9 cellular contexts compared by ENCODE assay signal in the genomic region with DNA sequence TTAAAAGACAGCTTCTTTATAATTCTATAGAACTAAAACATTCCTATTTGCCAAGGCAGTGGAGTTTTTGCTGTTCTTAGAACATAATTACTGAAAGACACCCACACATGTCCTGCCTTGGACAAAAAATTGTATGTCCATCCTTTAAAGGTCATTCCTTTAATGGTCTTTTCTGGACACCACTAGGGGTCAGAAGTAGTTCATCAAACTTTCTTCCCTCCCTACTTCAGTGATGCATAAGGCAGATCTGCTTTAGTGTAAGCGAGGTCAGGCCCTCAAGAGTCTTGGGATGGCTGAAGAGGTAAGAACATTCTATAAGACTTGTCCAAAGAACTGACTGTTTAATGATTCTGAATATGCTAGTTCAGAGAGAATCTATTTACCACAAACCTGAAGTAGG. TPM values are rescaled to one million over a fixed set of nuclear protein-coding genes. Genes with fewer than 3 reads are reported as not detected.
A peak's percentile ranks its signal among the peaks of the same experiment; 100 is the strongest.
DNase-seq lines count a peak whose midpoint lies in the region; ATAC-seq, FAIRE-seq and TF ChIP-seq lines count a peak whose summit lies in the region.
"Had no signal": no experiment of that assay in that cellular context is flagged by ENCODE, and none has a peak within 500 bp of the region (broad histone marks: within the 10 kb centered on the region; RNA-seq: fewer than 3 reads in every experiment).

No MANE protein-coding gene starts in this region.

- H4K8ac ChIP-seq in mesenchymal stem cell (ENCODE audit: low read length): no peak overlapping the region

- CTCF ChIA-PET in K562 (lab: Yijun Ruan, JAX; ENCODE audit: low intra/inter-chr PET ratio): interaction anchor here (0.7 to 2.7 kb wide), 9 partner anchors 81 to 698 kb away, joined by 3 to 38 read pairs (median 4); no protein-coding TSS in a partner anchor
- CTCF ChIA-PET in activated naive CD4-positive, alpha-beta T cell treated with anti-CD3 and anti-CD28 coated beads, Interleukin-2, amount 10 ng/mL, durations not matched to agents 7 days and 5 days (lab: Charles Lee): no interaction called here

- peaks cover 0 to 2% of the 10 kb centered on the region in 2 experiments; a peak in 2 of 5 replicates for H3K4me1 ChIP-seq in K562 (replicated peaks in 1 of 2; ENCODE audit: control insufficient read depth in 2 of 2, insufficient read depth in 2 of 2, low read length in 2 of 2)
- no peaks in the 10 kb centered on the region for H3K4me1 ChIP-seq in mesenchymal stem cell (ENCODE audit: control insufficient read depth, insufficient read depth, low read depth, low read length)

- H3K4me1 Mint-ChIP-seq in activated naive CD4-positive, alpha-beta T cell treated with anti-CD3 and anti-CD28 coated beads, Interleukin-2, amount 10 ng/mL, durations not matched to agents 7 days and 5 days: no peaks in the 10 kb centered on the region
- no peaks in the 10 kb centered on the region for H3K4me1 Mint-ChIP-seq in effector memory CD8-positive, alpha-beta T cell (ENCODE audit: low read depth in 2 of 2)

- H3K18ac ChIP-seq in mesenchymal stem cell (ENCODE audit: low read depth in 1 of 2, low read length in 2 of 2): no peak overlapping the region

- H4K20me1 ChIP-seq in K562 (replicated peaks; ENCODE audit: control insufficient read depth, insufficient read depth, low read length): no peaks in the 10 kb centered on the region

- H3K4me2 ChIP-seq in K562 (ENCODE audit: insufficient read depth, low read length): no peak overlapping the region
- H3K4me2 ChIP-seq in mesenchymal stem cell (ENCODE audit: low read length, poor library complexity, severe bottlenecking): no peak overlapping the region

- ATAC-seq in GM19438 (IDR thresholded peaks at IDR 0.05; ENCODE audit: low read depth, unreplicated experiment) (peak; percentile 81), K562 (peak; percentile 96)
- no peak for ATAC-seq in effector memory CD8-positive, alpha-beta T cell (replicated peaks)

- H3K79me2 ChIP-seq in K562 (ENCODE audit: control insufficient read depth, insufficient read depth, low read length): no peaks in the 10 kb centered on the region

- H3K4me3 ChIP-seq in K562: no peak overlapping the region
- H3K4me3 ChIP-seq in mesenchymal stem cell (ENCODE audit: insufficient read depth in 1 of 2, low read depth in 1 of 2, low read length in 2 of 2): no peak overlapping the region
- H3K4me3 ChIP-seq: SK-N-MC had no signal

- POLR2A ChIA-PET in K562 (lab: Yijun Ruan, JAX): no interaction called here

- intact Hi-C loops in K562 (cut with micrococcal nuclease): loop anchor here (1.0 to 10.0 kb wide), 7 partner anchors 46 to 348 kb away; a partner anchor contains a TSS

- peak; percentile 99 for TF ChIP-seq RAD21 in K562 (CRISPR knock-in tag; conservative IDR thresholded peaks at IDR 0.05 in 1 of 2, IDR thresholded peaks at IDR 0.05 in 1 of 2)

- H3K4ac ChIP-seq in mesenchymal stem cell (ENCODE audit: low read depth in 1 of 2, low read length in 2 of 2): no peak overlapping the region

- H3K36me3 Mint-ChIP-seq in activated naive CD4-positive, alpha-beta T cell treated with anti-CD3 and anti-CD28 coated beads, Interleukin-2, amount 10 ng/mL, durations not matched to agents 7 days and 5 days: no peaks in the 10 kb centered on the region
- H3K36me3 Mint-ChIP-seq in effector memory CD8-positive, alpha-beta T cell (ENCODE audit: insufficient read depth): no peaks in the 10 kb centered on the region

- no peak overlapping the region for H3K14ac ChIP-seq in mesenchymal stem cell (ENCODE audit: low read length in 2 of 2)

- in situ Hi-C loops in K562 (cut with MboI): loop anchor here (5.0 kb wide), 3 partner anchors 82 to 168 kb away; a partner anchor contains a TSS

- no peak overlapping the region for H2BK15ac ChIP-seq in mesenchymal stem cell (ENCODE audit: low read depth, poor library complexity, severe bottlenecking)

- H3K36me3 ChIP-seq in K562 (ENCODE audit: control insufficient read depth, insufficient read depth, low read length): no peaks in the 10 kb centered on the region
- H3K36me3 ChIP-seq in mesenchymal stem cell (ENCODE audit: control insufficient read depth in 1 of 2, insufficient read depth in 2 of 2, low read depth in 1 of 2, low read length in 2 of 2): no peaks in the 10 kb centered on the region

- TF ChIP-seq CTCF in D721Med (IDR thresholded peaks at IDR 0.05; ENCODE audit: insufficient read depth, missing control alignments) (peak; percentile 1), LNCAP (IDR thresholded peaks at IDR 0.05) (peak; percentile 65), K562 (IDR thresholded peaks at IDR 0.05 in 2 of 3, conservative IDR thresholded peaks at IDR 0.05 in 1 of 3; ENCODE audit: insufficient read depth in 2 of 3, low read depth in 1 of 3, low read length in 3 of 3) (peak; percentile 78 to 89 (median 79))

- no peak overlapping the region for H2BK5ac ChIP-seq in mesenchymal stem cell (ENCODE audit: low read depth, low read length, poor library complexity, severe bottlenecking)

- 0% methylated on average over 1 of the region's 1 CpG for WGBS in K562 (ENCODE audit: insufficient coverage, low coverage, missing lambda C conversion rate)
- no CpG with 5 or more reads among the region's 1 CpG for WGBS in mesenchymal stem cell

- H3K9me1 ChIP-seq in K562 (ENCODE audit: control insufficient read depth, insufficient read depth, low read length): no peaks in the 10 kb centered on the region

- no peak overlapping the region for H3K23ac ChIP-seq in mesenchymal stem cell (ENCODE audit: low read length in 2 of 2)

- no peak overlapping the region for H3K27ac Mint-ChIP-seq in activated naive CD4-positive, alpha-beta T cell treated with anti-CD3 and anti-CD28 coated beads, Interleukin-2, amount 10 ng/mL, durations not matched to agents 7 days and 5 days
- H3K27ac Mint-ChIP-seq in effector memory CD8-positive, alpha-beta T cell: no peak overlapping the region

- H3K27me3 ChIP-seq in K562 (ENCODE audit: control insufficient read depth in 2 of 2, insufficient read depth in 2 of 2, low read length in 2 of 2) (no peaks in the 10 kb centered on the region), mesenchymal stem cell (ENCODE audit: control insufficient read depth in 1 of 2, insufficient read depth in 1 of 2, low read length in 2 of 2) (no peaks in the 10 kb centered on the region)

- FAIRE-seq in D721Med (lab: Jason Lieb, UNC) (no peak), K562 (lab: Jason Lieb, UNC) (peak; percentile 96)

- H2AK5ac ChIP-seq in mesenchymal stem cell (ENCODE audit: low read length, severe bottlenecking): no peak overlapping the region

- no peak for TF ChIP-seq POLR2A in K562 (conservative IDR thresholded peaks at IDR 0.05)

- H2AFZ ChIP-seq in K562 (ENCODE audit: low read depth, low read length) (peak overlapping the region; percentile 23; the same call in 1 of the 2 replicates), mesenchymal stem cell (ENCODE audit: low read depth, low read length) (no peak overlapping the region)

- H2BK120ac ChIP-seq in mesenchymal stem cell (ENCODE audit: low read depth, low read length): no peak overlapping the region

- BruUV-seq in K562 (replicated peaks; lab: Mats Ljungman, UMichigan): no TSS peak

- no peaks in the 10 kb centered on the region for H3K9me3 Mint-ChIP-seq in activated naive CD4-positive, alpha-beta T cell treated with anti-CD3 and anti-CD28 coated beads, Interleukin-2, amount 10 ng/mL, durations not matched to agents 7 days and 5 days
- H3K9me3 Mint-ChIP-seq in effector memory CD8-positive, alpha-beta T cell: peaks cover 0 to 2% of the 10 kb centered on the region in 2 donors

- H3K27ac ChIP-seq in K562 (ENCODE audit: extremely low read depth, low read depth, low read length) (no peak overlapping the region), mesenchymal stem cell (ENCODE audit: low read length, poor library complexity, severe bottlenecking) (no peak overlapping the region)
- H3K27ac ChIP-seq: SK-N-MC had no signal

- no peaks in the 10 kb centered on the region for H3K79me1 ChIP-seq in mesenchymal stem cell (replicated peaks; ENCODE audit: low read length, poor library complexity, severe bottlenecking)

- peak; percentile 27; the same call in 1 of the 2 replicates for TF ChIP-seq EP300 in K562 (IDR thresholded peaks at IDR 0.05; ENCODE audit: low read length)

- H4K91ac ChIP-seq in mesenchymal stem cell (ENCODE audit: low read length): no peak overlapping the region

- no peak for DNase-seq in D721Med (ENCODE audit: insufficient read length, low spot score)
- DNase-seq in K562 (ENCODE audit: extremely low read depth in 1 of 4, low spot score in 3 of 4): peak; percentile 71 to 93 (median 80)
- DNase-seq in mesenchymal stem cell: peak; percentile 77
- DNase-seq in activated naive CD4-positive, alpha-beta T cell treated with anti-CD3 and anti-CD28 coated beads, Interleukin-2, amount 10 ng/mL, durations not matched to agents 7 days and 5 days: no peak
- DNase-seq in effector memory CD8-positive, alpha-beta T cell: no peak
- no peak for DNase-seq in NK-92 treated with Interleukin-12 subunit alpha and Interleukin-12 subunit beta, amount 100 ng/mL, for 24 hours (lab: John Stamatoyannopoulos, UW)

- H3K9ac ChIP-seq in K562 (ENCODE audit: insufficient read depth in 1 of 2, low read depth in 2 of 2, low read length in 2 of 2) (no peak overlapping the region), mesenchymal stem cell (ENCODE audit: low read length) (no peak overlapping the region)

- H2BK12ac ChIP-seq in mesenchymal stem cell (ENCODE audit: low read length in 2 of 2): no peak overlapping the region

- H3K27me3 Mint-ChIP-seq in activated naive CD4-positive, alpha-beta T cell treated with anti-CD3 and anti-CD28 coated beads, Interleukin-2, amount 10 ng/mL, durations not matched to agents 7 days and 5 days: no peaks in the 10 kb centered on the region
- peaks cover 0 to 3% of the 10 kb centered on the region in 2 donors for H3K27me3 Mint-ChIP-seq in effector memory CD8-positive, alpha-beta T cell

- no peak overlapping the region for H3K4me3 Mint-ChIP-seq in activated naive CD4-positive, alpha-beta T cell treated with anti-CD3 and anti-CD28 coated beads, Interleukin-2, amount 10 ng/mL, durations not matched to agents 7 days and 5 days
- H3K4me3 Mint-ChIP-seq in effector memory CD8-positive, alpha-beta T cell: no peak overlapping the region

- H3K9me3 ChIP-seq in K562 (replicated peaks; ENCODE audit: control insufficient read depth, insufficient read depth, low read depth, low read length) (no peaks in the 10 kb centered on the region), mesenchymal stem cell (ENCODE audit: control insufficient read depth, low read length) (no peaks in the 10 kb centered on the region)

RNA-seq across cellular contexts. Expression of a gene that starts 4.3 kb away (rescaled TPM):
- total RNA-seq in K562 (2011; cell fraction: chromatin; rRNA removed; ENCODE audit: low replicate concordance): not detected in 2 replicates
- not detected in 2 replicates for total RNA-seq in K562 (2011; cell fraction: nucleolus; rRNA removed)
- not detected in 2 replicates for total RNA-seq in K562 (2011; cell fraction: nucleoplasm; rRNA removed)
- total RNA-seq in K562 (2014; rRNA removed): not detected in 2 replicates
- not detected in 2 replicates for total RNA-seq in K562 (2014; rRNA removed; fragmentation: Illumina TruSeq; extraction: Trizol)
- not detected in 2 replicates for total RNA-seq in K562 (2015; rRNA removed; fragmentation: Illumina TruSeq; extraction: Trizol)
- not detected in 2 replicates for total RNA-seq in K562 (2021)
- not detected in 2 replicates for polyA plus RNA-seq in K562 (2011; rRNA removed)
- not detected in 2 replicates for polyA plus RNA-seq in K562 (2011; cell fraction: cytosol; rRNA removed)
- polyA plus RNA-seq in K562 (2011; cell fraction: nucleus; rRNA removed): not detected in 2 replicates
- polyA plus RNA-seq in K562 (2012): not detected in 2 replicates
- not detected in 2 replicates for polyA plus RNA-seq in K562 (2014; fragmentation: Illumina TruSeq; extraction: Trizol)
- polyA plus RNA-seq in K562 (2014; fragmentation: Nextera tagmentation; extraction: Ambion mirVana): not detected
- not detected in 2 replicates for polyA plus RNA-seq in K562 (2014; rRNA removed)
- 0.21 TPM in 1 of 2 replicates, not detected in the other for polyA minus RNA-seq in K562 (2011; rRNA and poly(A)+ RNA removed)
- not detected in 2 replicates for polyA minus RNA-seq in K562 (2011; cell fraction: cytosol; rRNA and poly(A)+ RNA removed)
- not detected in 2 replicates for polyA minus RNA-seq in K562 (2011; cell fraction: nucleus; rRNA and poly(A)+ RNA removed)
- not detected for polyA plus RNA-seq in mesenchymal stem cell (2013, experiment 1 of 2)
- not detected for polyA plus RNA-seq in mesenchymal stem cell (2013, experiment 2 of 2)

RNA-seq across cellular contexts. Expression of a gene that starts 22.1 kb away (rescaled TPM):
- total RNA-seq in K562 (2011; cell fraction: chromatin; rRNA removed; ENCODE audit: low replicate concordance): 0.79 TPM in 1 of 2 replicates, not detected in the other
- 0.79 TPM in 1 of 2 replicates, not detected in the other for total RNA-seq in K562 (2011; cell fraction: nucleolus; rRNA removed)
- total RNA-seq in K562 (2011; cell fraction: nucleoplasm; rRNA removed): not detected in 2 replicates
- 0.33 TPM in 1 of 2 replicates, not detected in the other for total RNA-seq in K562 (2014; rRNA removed)
- 0.33 and 0.45 TPM in 2 replicates for total RNA-seq in K562 (2014; rRNA removed; fragmentation: Illumina TruSeq; extraction: Trizol)
- not detected in 2 replicates for total RNA-seq in K562 (2015; rRNA removed; fragmentation: Illumina TruSeq; extraction: Trizol)
- total RNA-seq in K562 (2021): 0.72 and 1.5 TPM in 2 replicates
- polyA plus RNA-seq in K562 (2011; rRNA removed): 0.23 and 0.46 TPM in 2 replicates
- polyA plus RNA-seq in K562 (2011; cell fraction: cytosol; rRNA removed): 0.92 TPM in 1 of 2 replicates, not detected in the other
- 0.72 TPM in 1 of 2 replicates, not detected in the other for polyA plus RNA-seq in K562 (2011; cell fraction: nucleus; rRNA removed)
- 0.23 and 0.37 TPM in 2 replicates for polyA plus RNA-seq in K562 (2012)
- 1.0 and 1.1 TPM in 2 replicates for polyA plus RNA-seq in K562 (2014; fragmentation: Illumina TruSeq; extraction: Trizol)
- polyA plus RNA-seq in K562 (2014; fragmentation: Nextera tagmentation; extraction: Ambion mirVana): 1 to 10 TPM; 1.2 to 3.4 TPM
- polyA plus RNA-seq in K562 (2014; rRNA removed): 0.18 and 1.2 TPM in 2 replicates
- polyA minus RNA-seq in K562 (2011; rRNA and poly(A)+ RNA removed): not detected in 2 replicates
- polyA minus RNA-seq in K562 (2011; cell fraction: cytosol; rRNA and poly(A)+ RNA removed): not detected in 2 replicates
- polyA minus RNA-seq in K562 (2011; cell fraction: nucleus; rRNA and poly(A)+ RNA removed): not detected in 2 replicates
- not detected for polyA plus RNA-seq in mesenchymal stem cell (2013, experiment 1 of 2)
- not detected for polyA plus RNA-seq in mesenchymal stem cell (2013, experiment 2 of 2)

RNA-seq across cellular contexts. Expression of a gene that starts 29.5 kb away (rescaled TPM):
- 4.7 and 5.3 TPM in 2 replicates for total RNA-seq in K562 (2011; cell fraction: chromatin; rRNA removed; ENCODE audit: low replicate concordance)
- 10.2 and 15.1 TPM in 2 replicates for total RNA-seq in K562 (2011; cell fraction: nucleolus; rRNA removed)
- 11.3 and 12.1 TPM in 2 replicates for total RNA-seq in K562 (2011; cell fraction: nucleoplasm; rRNA removed)
- total RNA-seq in K562 (2014; rRNA removed) (19.9 and 20.9 TPM in 2 replicates), K562 (2014; rRNA removed; fragmentation: Illumina TruSeq; extraction: Trizol) (26.9 and 27.6 TPM in 2 replicates), K562 (2015; rRNA removed; fragmentation: Illumina TruSeq; extraction: Trizol) (11.8 and 13.4 TPM in 2 replicates), K562 (2021) (26.6 and 28.0 TPM in 2 replicates)
- polyA plus RNA-seq in K562 (2011; rRNA removed) (26.0 and 46.3 TPM in 2 replicates), K562 (2014; fragmentation: Illumina TruSeq; extraction: Trizol) (36.0 and 44.6 TPM in 2 replicates), K562 (2014; fragmentation: Nextera tagmentation; extraction: Ambion mirVana) (100 to 1,000 TPM; 137 to 169 TPM), K562 (2014; rRNA removed) (29.5 and 48.5 TPM in 2 replicates)
- polyA plus RNA-seq in K562 (2011; cell fraction: cytosol; rRNA removed): 46.3 and 49.2 TPM in 2 replicates
- polyA plus RNA-seq in K562 (2011; cell fraction: nucleus; rRNA removed): 14.5 and 15.3 TPM in 2 replicates
- 4.9 and 28.5 TPM in 2 replicates for polyA plus RNA-seq in K562 (2012)
- 10.7 and 23.6 TPM in 2 replicates for polyA minus RNA-seq in K562 (2011; rRNA and poly(A)+ RNA removed)
- polyA minus RNA-seq in K562 (2011; cell fraction: cytosol; rRNA and poly(A)+ RNA removed): 6.2 and 7.1 TPM in 2 replicates
- 2.8 and 4.8 TPM in 2 replicates for polyA minus RNA-seq in K562 (2011; cell fraction: nucleus; rRNA and poly(A)+ RNA removed)
- 0.10 TPM for polyA plus RNA-seq in mesenchymal stem cell (2013, experiment 1 of 2)
- polyA plus RNA-seq in mesenchymal stem cell (2013, experiment 2 of 2): 0.29 TPM

RNA-seq across cellular contexts. Expression of a gene that starts 44.9 kb away (rescaled TPM):
- total RNA-seq in K562 (2011; cell fraction: chromatin; rRNA removed; ENCODE audit: low replicate concordance): 324 and 332 TPM in 2 replicates
- total RNA-seq in K562 (2011; cell fraction: nucleolus; rRNA removed): 688 and 922 TPM in 2 replicates
- total RNA-seq in K562 (2011; cell fraction: nucleoplasm; rRNA removed): 700 and 723 TPM in 2 replicates
- 3,349 and 3,828 TPM in 2 replicates for total RNA-seq in K562 (2014; rRNA removed)
- 3,691 and 4,785 TPM in 2 replicates for total RNA-seq in K562 (2014; rRNA removed; fragmentation: Illumina TruSeq; extraction: Trizol)
- total RNA-seq in K562 (2015; rRNA removed; fragmentation: Illumina TruSeq; extraction: Trizol): 1,066 and 1,105 TPM in 2 replicates
- total RNA-seq in K562 (2021): 3,171 and 3,343 TPM in 2 replicates
- polyA plus RNA-seq in K562 (2011; rRNA removed): 10,167 and 10,862 TPM in 2 replicates
- polyA plus RNA-seq in K562 (2011; cell fraction: cytosol; rRNA removed): 6,522 and 7,647 TPM in 2 replicates
- 1,318 and 1,569 TPM in 2 replicates for polyA plus RNA-seq in K562 (2011; cell fraction: nucleus; rRNA removed)
- polyA plus RNA-seq in K562 (2012): 627 and 1,941 TPM in 2 replicates
- polyA plus RNA-seq in K562 (2014; fragmentation: Illumina TruSeq; extraction: Trizol): 4,898 and 6,694 TPM in 2 replicates
- over 10,000 TPM; 14,841 to 16,338 TPM for polyA plus RNA-seq in K562 (2014; fragmentation: Nextera tagmentation; extraction: Ambion mirVana)
- 5,149 and 5,228 TPM in 2 replicates for polyA plus RNA-seq in K562 (2014; rRNA removed)
- 1,181 and 1,290 TPM in 2 replicates for polyA minus RNA-seq in K562 (2011; rRNA and poly(A)+ RNA removed)
- 612 and 821 TPM in 2 replicates for polyA minus RNA-seq in K562 (2011; cell fraction: cytosol; rRNA and poly(A)+ RNA removed)
- polyA minus RNA-seq in K562 (2011; cell fraction: nucleus; rRNA and poly(A)+ RNA removed): 282 and 470 TPM in 2 replicates
- not detected for polyA plus RNA-seq in mesenchymal stem cell (2013, experiment 1 of 2)
- polyA plus RNA-seq in mesenchymal stem cell (2013, experiment 2 of 2): not detected

RNA-seq across cellular contexts. Expression of a gene that starts 49.8 kb away (rescaled TPM):
- 272 and 470 TPM in 2 replicates for total RNA-seq in K562 (2011; cell fraction: chromatin; rRNA removed; ENCODE audit: low replicate concordance)
- 1,129 and 1,276 TPM in 2 replicates for total RNA-seq in K562 (2011; cell fraction: nucleolus; rRNA removed)
- 972 and 1,024 TPM in 2 replicates for total RNA-seq in K562 (2011; cell fraction: nucleoplasm; rRNA removed)
- 4,133 and 5,659 TPM in 2 replicates for total RNA-seq in K562 (2014; rRNA removed)
- total RNA-seq in K562 (2014; rRNA removed; fragmentation: Illumina TruSeq; extraction: Trizol): 14,495 and 14,520 TPM in 2 replicates
- 1,503 and 1,626 TPM in 2 replicates for total RNA-seq in K562 (2015; rRNA removed; fragmentation: Illumina TruSeq; extraction: Trizol)
- 9,242 and 9,746 TPM in 2 replicates for total RNA-seq in K562 (2021)
- polyA plus RNA-seq in K562 (2011; rRNA removed): 14,543 and 18,939 TPM in 2 replicates
- 11,967 and 13,477 TPM in 2 replicates for polyA plus RNA-seq in K562 (2011; cell fraction: cytosol; rRNA removed)
- 3,033 and 3,867 TPM in 2 replicates for polyA plus RNA-seq in K562 (2011; cell fraction: nucleus; rRNA removed)
- 2,383 and 7,190 TPM in 2 replicates for polyA plus RNA-seq in K562 (2012)
- 5,264 and 6,648 TPM in 2 replicates for polyA plus RNA-seq in K562 (2014; fragmentation: Illumina TruSeq; extraction: Trizol)
- polyA plus RNA-seq in K562 (2014; fragmentation: Nextera tagmentation; extraction: Ambion mirVana): over 10,000 TPM; 53,065 to 58,619 TPM
- polyA plus RNA-seq in K562 (2014; rRNA removed): 10,515 and 11,063 TPM in 2 replicates
- 2,172 and 2,198 TPM in 2 replicates for polyA minus RNA-seq in K562 (2011; rRNA and poly(A)+ RNA removed)
- polyA minus RNA-seq in K562 (2011; cell fraction: cytosol; rRNA and poly(A)+ RNA removed): 396 and 509 TPM in 2 replicates
- 161 and 330 TPM in 2 replicates for polyA minus RNA-seq in K562 (2011; cell fraction: nucleus; rRNA and poly(A)+ RNA removed)
- polyA plus RNA-seq in mesenchymal stem cell (2013, experiment 1 of 2): not detected
- polyA plus RNA-seq in mesenchymal stem cell (2013, experiment 2 of 2): not detected

Comparison
In these comparisons a context has a peak if more than half of its experiments do, and no peak if none do; other contexts are left out.
1. DNase-seq: peak in K562 (4 of 4) and mesenchymal stem cell (single experiment); none in D721Med (single experiment), activated naive CD4-positive, alpha-beta T cell treated with anti-CD3 and anti-CD28 coated beads, Interleukin-2, amount 10 ng/mL, durations not matched to agents 7 days and 5 days (single experiment), effector memory CD8-positive, alpha-beta T cell (0 of 3) and NK-92 treated with Interleukin-12 subunit alpha and Interleukin-12 subunit beta, amount 100 ng/mL, for 24 hours (single experiment).
2. CTCF ChIP-seq: peak in every context shown above with its lines; median percentile 79 in K562; 65 in LNCAP; 1 in D721Med.